ENCODE assay signal across 1 cellular context in the genomic region with DNA sequence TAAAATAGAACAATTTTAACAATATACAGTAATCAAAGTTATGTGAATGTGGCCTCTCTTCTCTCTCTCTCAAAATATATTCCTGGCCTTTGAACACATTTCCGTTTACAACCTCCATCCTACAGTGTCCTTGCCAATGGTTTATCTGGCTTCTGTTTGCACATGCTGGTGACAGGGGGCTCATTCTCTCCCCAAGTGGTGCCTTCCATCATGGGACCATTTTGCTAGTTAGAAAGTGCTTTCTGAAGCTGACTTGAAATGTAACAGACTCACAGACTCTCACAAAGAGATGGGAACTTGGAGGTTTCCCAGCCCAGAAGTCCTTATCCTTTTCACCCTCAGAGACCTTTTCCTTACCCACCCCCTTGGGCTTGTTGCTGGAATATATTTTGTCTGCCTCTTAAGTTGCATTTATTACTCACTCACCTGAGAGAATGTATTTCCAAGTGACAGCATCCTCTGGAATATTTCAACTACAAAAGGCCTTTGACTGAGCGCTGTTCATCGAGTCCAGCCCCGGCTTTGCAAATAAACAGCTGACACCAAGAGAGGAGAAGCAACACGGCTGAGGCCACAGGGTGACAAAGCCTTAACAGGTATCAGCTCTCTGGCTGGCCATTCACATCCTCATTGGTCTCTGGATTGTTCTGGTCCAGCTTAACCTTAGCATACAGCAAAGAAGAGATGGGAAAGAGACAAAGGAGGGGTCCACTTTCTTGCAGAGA.
A peak's percentile ranks its signal among the peaks of the same experiment; 100 is the strongest.
TF ChIP-seq lines count a peak whose summit lies in the region.

No MANE protein-coding gene starts in this region.

TF ChIP-seq in HepG2, 621 proteins besides CTCF, POLR2A, EP300 and RAD21 (continued from another document and continues in another):
- TF ChIP-seq, protein P1, sequence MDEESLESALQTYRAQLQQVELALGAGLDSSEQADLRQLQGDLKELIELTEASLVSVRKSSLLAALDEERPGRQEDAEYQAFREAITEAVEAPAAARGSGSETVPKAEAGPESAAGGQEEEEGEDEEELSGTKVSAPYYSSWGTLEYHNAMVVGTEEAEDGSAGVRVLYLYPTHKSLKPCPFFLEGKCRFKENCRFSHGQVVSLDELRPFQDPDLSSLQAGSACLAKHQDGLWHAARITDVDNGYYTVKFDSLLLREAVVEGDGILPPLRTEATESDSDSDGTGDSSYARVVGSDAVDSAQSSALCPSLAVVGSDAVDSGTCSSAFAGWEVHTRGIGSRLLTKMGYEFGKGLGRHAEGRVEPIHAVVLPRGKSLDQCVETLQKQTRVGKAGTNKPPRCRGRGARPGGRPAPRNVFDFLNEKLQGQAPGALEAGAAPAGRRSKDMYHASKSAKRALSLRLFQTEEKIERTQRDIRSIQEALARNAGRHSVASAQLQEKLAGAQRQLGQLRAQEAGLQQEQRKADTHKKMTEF (CRISPR knock-in tag; IDR thresholded peaks at IDR 0.05): no peak
- TF ChIP-seq ETV6 (CRISPR knock-in tag; conservative IDR thresholded peaks at IDR 0.05): no peak
- no peak for TF ChIP-seq BHLHE40 (IDR thresholded peaks at IDR 0.05; ENCODE audit: low read length)
- TF ChIP-seq, protein P2, sequence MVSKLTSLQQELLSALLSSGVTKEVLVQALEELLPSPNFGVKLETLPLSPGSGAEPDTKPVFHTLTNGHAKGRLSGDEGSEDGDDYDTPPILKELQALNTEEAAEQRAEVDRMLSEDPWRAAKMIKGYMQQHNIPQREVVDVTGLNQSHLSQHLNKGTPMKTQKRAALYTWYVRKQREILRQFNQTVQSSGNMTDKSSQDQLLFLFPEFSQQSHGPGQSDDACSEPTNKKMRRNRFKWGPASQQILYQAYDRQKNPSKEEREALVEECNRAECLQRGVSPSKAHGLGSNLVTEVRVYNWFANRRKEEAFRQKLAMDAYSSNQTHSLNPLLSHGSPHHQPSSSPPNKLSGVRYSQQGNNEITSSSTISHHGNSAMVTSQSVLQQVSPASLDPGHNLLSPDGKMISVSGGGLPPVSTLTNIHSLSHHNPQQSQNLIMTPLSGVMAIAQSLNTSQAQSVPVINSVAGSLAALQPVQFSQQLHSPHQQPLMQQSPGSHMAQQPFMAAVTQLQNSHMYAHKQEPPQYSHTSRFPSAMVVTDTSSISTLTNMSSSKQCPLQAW (CRISPR knock-in tag; IDR thresholded peaks at IDR 0.05): peak; percentile 59; the same call in 1 of the 2 replicates
- 0 out of 2 replicates have a peak, but pooled peaks have one; percentile 6 for TF ChIP-seq ZNF7 (CRISPR knock-in tag; IDR thresholded peaks at IDR 0.05)
- TF ChIP-seq MYNN (CRISPR knock-in tag; IDR thresholded peaks at IDR 0.05; ENCODE audit: low read depth): no peak
- TF ChIP-seq ZFY (CRISPR knock-in tag; IDR thresholded peaks at IDR 0.05): peak; percentile 47; the same call in 1 of the 2 replicates
- TF ChIP-seq, protein P3, sequence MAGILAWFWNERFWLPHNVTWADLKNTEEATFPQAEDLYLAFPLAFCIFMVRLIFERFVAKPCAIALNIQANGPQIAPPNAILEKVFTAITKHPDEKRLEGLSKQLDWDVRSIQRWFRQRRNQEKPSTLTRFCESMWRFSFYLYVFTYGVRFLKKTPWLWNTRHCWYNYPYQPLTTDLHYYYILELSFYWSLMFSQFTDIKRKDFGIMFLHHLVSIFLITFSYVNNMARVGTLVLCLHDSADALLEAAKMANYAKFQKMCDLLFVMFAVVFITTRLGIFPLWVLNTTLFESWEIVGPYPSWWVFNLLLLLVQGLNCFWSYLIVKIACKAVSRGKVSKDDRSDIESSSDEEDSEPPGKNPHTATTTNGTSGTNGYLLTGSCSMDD (CRISPR knock-in tag; IDR thresholded peaks at IDR 0.05): no peak
- TF ChIP-seq TBP (CRISPR knock-in tag; IDR thresholded peaks at IDR 0.05): no peak
- TF ChIP-seq, protein P4, sequence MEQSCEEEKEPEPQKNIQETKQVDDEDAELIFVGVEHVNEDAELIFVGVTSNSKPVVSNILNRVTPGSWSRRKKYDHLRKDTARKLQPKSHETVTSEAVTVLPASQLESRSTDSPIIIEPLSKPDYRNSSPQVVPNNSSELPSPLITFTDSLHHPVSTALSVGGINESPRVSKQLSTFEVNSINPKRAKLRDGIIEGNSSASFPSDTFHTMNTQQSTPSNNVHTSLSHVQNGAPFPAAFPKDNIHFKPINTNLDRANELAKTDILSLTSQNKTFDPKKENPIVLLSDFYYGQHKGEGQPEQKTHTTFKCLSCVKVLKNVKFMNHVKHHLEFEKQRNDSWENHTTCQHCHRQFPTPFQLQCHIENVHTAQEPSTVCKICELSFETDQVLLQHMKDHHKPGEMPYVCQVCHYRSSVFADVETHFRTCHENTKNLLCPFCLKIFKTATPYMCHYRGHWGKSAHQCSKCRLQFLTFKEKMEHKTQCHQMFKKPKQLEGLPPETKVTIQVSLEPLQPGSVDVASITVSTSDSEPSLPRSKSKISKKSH (CRISPR knock-in tag; IDR thresholded peaks at IDR 0.05; ENCODE audit: borderline replicate concordance): no peak
- no peak for TF ChIP-seq TBX3 (IDR thresholded peaks at IDR 0.05; ENCODE audit: borderline replicate concordance)
- TF ChIP-seq, protein P5, sequence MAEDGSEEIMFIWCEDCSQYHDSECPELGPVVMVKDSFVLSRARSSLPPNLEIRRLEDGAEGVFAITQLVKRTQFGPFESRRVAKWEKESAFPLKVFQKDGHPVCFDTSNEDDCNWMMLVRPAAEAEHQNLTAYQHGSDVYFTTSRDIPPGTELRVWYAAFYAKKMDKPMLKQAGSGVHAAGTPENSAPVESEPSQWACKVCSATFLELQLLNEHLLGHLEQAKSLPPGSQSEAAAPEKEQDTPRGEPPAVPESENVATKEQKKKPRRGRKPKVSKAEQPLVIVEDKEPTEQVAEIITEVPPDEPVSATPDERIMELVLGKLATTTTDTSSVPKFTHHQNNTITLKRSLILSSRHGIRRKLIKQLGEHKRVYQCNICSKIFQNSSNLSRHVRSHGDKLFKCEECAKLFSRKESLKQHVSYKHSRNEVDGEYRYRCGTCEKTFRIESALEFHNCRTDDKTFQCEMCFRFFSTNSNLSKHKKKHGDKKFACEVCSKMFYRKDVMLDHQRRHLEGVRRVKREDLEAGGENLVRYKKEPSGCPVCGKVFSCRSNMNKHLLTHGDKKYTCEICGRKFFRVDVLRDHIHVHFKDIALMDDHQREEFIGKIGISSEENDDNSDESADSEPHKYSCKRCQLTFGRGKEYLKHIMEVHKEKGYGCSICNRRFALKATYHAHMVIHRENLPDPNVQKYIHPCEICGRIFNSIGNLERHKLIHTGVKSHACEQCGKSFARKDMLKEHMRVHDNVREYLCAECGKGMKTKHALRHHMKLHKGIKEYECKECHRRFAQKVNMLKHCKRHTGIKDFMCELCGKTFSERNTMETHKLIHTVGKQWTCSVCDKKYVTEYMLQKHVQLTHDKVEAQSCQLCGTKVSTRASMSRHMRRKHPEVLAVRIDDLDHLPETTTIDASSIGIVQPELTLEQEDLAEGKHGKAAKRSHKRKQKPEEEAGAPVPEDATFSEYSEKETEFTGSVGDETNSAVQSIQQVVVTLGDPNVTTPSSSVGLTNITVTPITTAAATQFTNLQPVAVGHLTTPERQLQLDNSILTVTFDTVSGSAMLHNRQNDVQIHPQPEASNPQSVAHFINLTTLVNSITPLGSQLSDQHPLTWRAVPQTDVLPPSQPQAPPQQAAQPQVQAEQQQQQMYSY (CRISPR knock-in tag; IDR thresholded peaks at IDR 0.05): no peak
- TF ChIP-seq NFYC (CRISPR knock-in tag; IDR thresholded peaks at IDR 0.05): no peak
- no peak for TF ChIP-seq SIX4 (CRISPR knock-in tag; IDR thresholded peaks at IDR 0.05)
- no peak for TF ChIP-seq ATAD3A (CRISPR knock-in tag; IDR thresholded peaks at IDR 0.05)
- TF ChIP-seq, protein P6, sequence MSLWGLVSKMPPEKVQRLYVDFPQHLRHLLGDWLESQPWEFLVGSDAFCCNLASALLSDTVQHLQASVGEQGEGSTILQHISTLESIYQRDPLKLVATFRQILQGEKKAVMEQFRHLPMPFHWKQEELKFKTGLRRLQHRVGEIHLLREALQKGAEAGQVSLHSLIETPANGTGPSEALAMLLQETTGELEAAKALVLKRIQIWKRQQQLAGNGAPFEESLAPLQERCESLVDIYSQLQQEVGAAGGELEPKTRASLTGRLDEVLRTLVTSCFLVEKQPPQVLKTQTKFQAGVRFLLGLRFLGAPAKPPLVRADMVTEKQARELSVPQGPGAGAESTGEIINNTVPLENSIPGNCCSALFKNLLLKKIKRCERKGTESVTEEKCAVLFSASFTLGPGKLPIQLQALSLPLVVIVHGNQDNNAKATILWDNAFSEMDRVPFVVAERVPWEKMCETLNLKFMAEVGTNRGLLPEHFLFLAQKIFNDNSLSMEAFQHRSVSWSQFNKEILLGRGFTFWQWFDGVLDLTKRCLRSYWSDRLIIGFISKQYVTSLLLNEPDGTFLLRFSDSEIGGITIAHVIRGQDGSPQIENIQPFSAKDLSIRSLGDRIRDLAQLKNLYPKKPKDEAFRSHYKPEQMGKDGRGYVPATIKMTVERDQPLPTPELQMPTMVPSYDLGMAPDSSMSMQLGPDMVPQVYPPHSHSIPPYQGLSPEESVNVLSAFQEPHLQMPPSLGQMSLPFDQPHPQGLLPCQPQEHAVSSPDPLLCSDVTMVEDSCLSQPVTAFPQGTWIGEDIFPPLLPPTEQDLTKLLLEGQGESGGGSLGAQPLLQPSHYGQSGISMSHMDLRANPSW (CRISPR knock-in tag; IDR thresholded peaks at IDR 0.05; ENCODE audit: borderline replicate concordance): 0 out of 2 replicates have a peak, but pooled peaks have one; percentile 40
- TF ChIP-seq ZNF30 (CRISPR knock-in tag; IDR thresholded peaks at IDR 0.05): no peak
- TF ChIP-seq, protein P7, sequence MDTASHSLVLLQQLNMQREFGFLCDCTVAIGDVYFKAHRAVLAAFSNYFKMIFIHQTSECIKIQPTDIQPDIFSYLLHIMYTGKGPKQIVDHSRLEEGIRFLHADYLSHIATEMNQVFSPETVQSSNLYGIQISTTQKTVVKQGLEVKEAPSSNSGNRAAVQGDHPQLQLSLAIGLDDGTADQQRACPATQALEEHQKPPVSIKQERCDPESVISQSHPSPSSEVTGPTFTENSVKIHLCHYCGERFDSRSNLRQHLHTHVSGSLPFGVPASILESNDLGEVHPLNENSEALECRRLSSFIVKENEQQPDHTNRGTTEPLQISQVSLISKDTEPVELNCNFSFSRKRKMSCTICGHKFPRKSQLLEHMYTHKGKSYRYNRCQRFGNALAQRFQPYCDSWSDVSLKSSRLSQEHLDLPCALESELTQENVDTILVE (CRISPR knock-in tag; IDR thresholded peaks at IDR 0.05): no peak
- TF ChIP-seq TCF7L2 (IDR thresholded peaks at IDR 0.05; ENCODE audit: low read depth, low read length): no peak
- TF ChIP-seq FOXM1 (CRISPR knock-in tag; IDR thresholded peaks at IDR 0.05): no peak
- TF ChIP-seq, protein P8, sequence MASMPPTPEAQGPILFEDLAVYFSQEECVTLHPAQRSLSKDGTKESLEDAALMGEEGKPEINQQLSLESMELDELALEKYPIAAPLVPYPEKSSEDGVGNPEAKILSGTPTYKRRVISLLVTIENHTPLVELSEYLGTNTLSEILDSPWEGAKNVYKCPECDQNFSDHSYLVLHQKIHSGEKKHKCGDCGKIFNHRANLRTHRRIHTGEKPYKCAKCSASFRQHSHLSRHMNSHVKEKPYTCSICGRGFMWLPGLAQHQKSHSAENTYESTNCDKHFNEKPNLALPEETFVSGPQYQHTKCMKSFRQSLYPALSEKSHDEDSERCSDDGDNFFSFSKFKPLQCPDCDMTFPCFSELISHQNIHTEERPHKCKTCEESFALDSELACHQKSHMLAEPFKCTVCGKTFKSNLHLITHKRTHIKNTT (CRISPR knock-in tag; IDR thresholded peaks at IDR 0.05): no peak
- TF ChIP-seq RORA (CRISPR knock-in tag; IDR thresholded peaks at IDR 0.05): no peak
- peak; percentile 22; the same call in 1 of the 2 replicates for TF ChIP-seq ZMYM4 (CRISPR knock-in tag; IDR thresholded peaks at IDR 0.05)
- no peak for TF ChIP-seq ARNT (IDR thresholded peaks at IDR 0.05)
- TF ChIP-seq, protein P9, sequence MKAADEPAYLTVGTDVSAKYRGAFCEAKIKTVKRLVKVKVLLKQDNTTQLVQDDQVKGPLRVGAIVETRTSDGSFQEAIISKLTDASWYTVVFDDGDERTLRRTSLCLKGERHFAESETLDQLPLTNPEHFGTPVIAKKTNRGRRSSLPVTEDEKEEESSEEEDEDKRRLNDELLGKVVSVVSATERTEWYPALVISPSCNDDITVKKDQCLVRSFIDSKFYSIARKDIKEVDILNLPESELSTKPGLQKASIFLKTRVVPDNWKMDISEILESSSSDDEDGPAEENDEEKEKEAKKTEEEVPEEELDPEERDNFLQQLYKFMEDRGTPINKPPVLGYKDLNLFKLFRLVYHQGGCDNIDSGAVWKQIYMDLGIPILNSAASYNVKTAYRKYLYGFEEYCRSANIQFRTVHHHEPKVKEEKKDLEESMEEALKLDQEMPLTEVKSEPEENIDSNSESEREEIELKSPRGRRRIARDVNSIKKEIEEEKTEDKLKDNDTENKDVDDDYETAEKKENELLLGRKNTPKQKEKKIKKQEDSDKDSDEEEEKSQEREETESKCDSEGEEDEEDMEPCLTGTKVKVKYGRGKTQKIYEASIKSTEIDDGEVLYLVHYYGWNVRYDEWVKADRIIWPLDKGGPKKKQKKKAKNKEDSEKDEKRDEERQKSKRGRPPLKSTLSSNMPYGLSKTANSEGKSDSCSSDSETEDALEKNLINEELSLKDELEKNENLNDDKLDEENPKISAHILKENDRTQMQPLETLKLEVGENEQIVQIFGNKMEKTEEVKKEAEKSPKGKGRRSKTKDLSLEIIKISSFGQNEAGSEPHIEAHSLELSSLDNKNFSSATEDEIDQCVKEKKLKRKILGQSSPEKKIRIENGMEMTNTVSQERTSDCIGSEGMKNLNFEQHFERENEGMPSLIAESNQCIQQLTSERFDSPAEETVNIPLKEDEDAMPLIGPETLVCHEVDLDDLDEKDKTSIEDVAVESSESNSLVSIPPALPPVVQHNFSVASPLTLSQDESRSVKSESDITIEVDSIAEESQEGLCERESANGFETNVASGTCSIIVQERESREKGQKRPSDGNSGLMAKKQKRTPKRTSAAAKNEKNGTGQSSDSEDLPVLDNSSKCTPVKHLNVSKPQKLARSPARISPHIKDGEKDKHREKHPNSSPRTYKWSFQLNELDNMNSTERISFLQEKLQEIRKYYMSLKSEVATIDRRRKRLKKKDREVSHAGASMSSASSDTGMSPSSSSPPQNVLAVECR (CRISPR knock-in tag; IDR thresholded peaks at IDR 0.05; ENCODE audit: borderline replicate concordance): peak; percentile 27; the same call in 1 of the 2 replicates
- no peak for TF ChIP-seq SIN3A (IDR thresholded peaks at IDR 0.05; ENCODE audit: borderline replicate concordance, low read depth, low read length)
- no peak for TF ChIP-seq SRY (CRISPR knock-in tag; IDR thresholded peaks at IDR 0.05)
- no peak for TF ChIP-seq POGZ (CRISPR knock-in tag; IDR thresholded peaks at IDR 0.05)
- TF ChIP-seq MTA3 (CRISPR knock-in tag; IDR thresholded peaks at IDR 0.05): no peak
- TF ChIP-seq POLR2G (IDR thresholded peaks at IDR 0.05; ENCODE audit: low read depth, low read length): no peak
- TF ChIP-seq STAG1 (CRISPR knock-in tag; IDR thresholded peaks at IDR 0.05): no peak
- no peak for TF ChIP-seq SRF (IDR thresholded peaks at IDR 0.05; ENCODE audit: low read depth, low read length)
- TF ChIP-seq ZIK1 (CRISPR knock-in tag; IDR thresholded peaks at IDR 0.05; ENCODE audit: borderline replicate concordance, low read depth): no peak
- TF ChIP-seq FIP1L1 (IDR thresholded peaks at IDR 0.05; ENCODE audit: borderline replicate concordance, insufficient read depth, low read depth, low read length): no peak
- TF ChIP-seq ZNF644 (CRISPR knock-in tag; IDR thresholded peaks at IDR 0.05; ENCODE audit: low read depth): peak; percentile 68; the same call in 1 of the 2 replicates
- TF ChIP-seq, protein P10, sequence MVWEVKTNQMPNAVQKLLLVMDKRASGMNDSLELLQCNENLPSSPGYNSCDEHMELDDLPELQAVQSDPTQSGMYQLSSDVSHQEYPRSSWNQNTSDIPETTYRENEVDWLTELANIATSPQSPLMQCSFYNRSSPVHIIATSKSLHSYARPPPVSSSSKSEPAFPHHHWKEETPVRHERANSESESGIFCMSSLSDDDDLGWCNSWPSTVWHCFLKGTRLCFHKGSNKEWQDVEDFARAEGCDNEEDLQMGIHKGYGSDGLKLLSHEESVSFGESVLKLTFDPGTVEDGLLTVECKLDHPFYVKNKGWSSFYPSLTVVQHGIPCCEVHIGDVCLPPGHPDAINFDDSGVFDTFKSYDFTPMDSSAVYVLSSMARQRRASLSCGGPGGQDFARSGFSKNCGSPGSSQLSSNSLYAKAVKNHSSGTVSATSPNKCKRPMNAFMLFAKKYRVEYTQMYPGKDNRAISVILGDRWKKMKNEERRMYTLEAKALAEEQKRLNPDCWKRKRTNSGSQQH (CRISPR knock-in tag; IDR thresholded peaks at IDR 0.05; ENCODE audit: low read depth): no peak
